ENCODE assay signal across 8 cellular contexts in genomic region chr4:89901808-89902431, GRCh38. TPM values are rescaled to one million over a fixed set of nuclear protein-coding genes. Genes with fewer than 3 reads are reported as not detected.
DNase-seq lines count a peak whose midpoint lies in the region; ATAC-seq, FAIRE-seq and TF ChIP-seq lines count a peak whose summit lies in the region.
"Not testable (repeated sequence)": the region's sequence is repeated elsewhere in the genome, so short reads cannot be mapped to it uniquely, and the experiment has no call there.

No MANE protein-coding gene starts in this region.

- CTCF ChIA-PET in SK-N-SH (lab: Yijun Ruan, JAX), result interaction anchor here (0.8 to 1.7 kb wide), 5 partner anchors 250 to 467 kb away, joined by 3 to 6 read pairs (median 3); no protein-coding TSS in a partner anchor
- CTCF ChIA-PET in activated naive CD4-positive, alpha-beta T cell treated with anti-CD3 and anti-CD28 coated beads for 36 hours (lab: Charles Lee), result interaction anchor here (1.4 kb wide), 1 partner anchor 244 kb away, joined by 3 read pairs; no protein-coding TSS in a partner anchor

- H2AFZ ChIP-seq in SK-N-SH (ENCODE audit: low read depth), result peak overlapping the region; percentile 32; the same call in 1 of the 2 replicates

- H3K27me3 ChIP-seq in SK-N-SH (ENCODE audit: insufficient read depth), result not testable (repeated sequence)

- TF ChIP-seq CTCF in SK-N-SH (IDR thresholded peaks at IDR 0.05), result peak; percentile 86

- H3K4me3 ChIP-seq in SK-N-SH (ENCODE audit: low read depth in 2 of 2, low read length in 1 of 2), result not testable (repeated sequence)

- WGBS in SK-N-SH (ENCODE audit: low lambda C conversion rate), result 17% methylated on average over 7 of the region's 7 CpGs

- intact Hi-C loops in activated naive CD4-positive, alpha-beta T cell treated with anti-CD3 and anti-CD28 coated beads for 36 hours (cut with micrococcal nuclease), result loop anchor here (1.0 to 10.0 kb wide), 10 partner anchors 65 to 1080 kb away; partner anchors contain the start of gene SNCA

- DNase-seq in NCI-H1092 (lab: John Stamatoyannopoulos, UW) (peak; percentile 13), SK-N-SH (peak; percentile 22), foreskin melanocyte (peak; percentile 45), nucleus accumbens (lab: John Stamatoyannopoulos, UW) (peak in 37 of 56 donors; percentile 1 to 69 (median 17)), urothelium cell line (ENCODE audit: low spot score) (peak; percentile 55)
- DNase-seq in activated naive CD4-positive, alpha-beta T cell treated with anti-CD3 and anti-CD28 coated beads for 36 hours, result peak; percentile 74

- H3K27ac ChIP-seq in SK-N-SH (ENCODE audit: low read depth in 2 of 2, low read length in 1 of 2), result not testable (repeated sequence)

- H3K4me1 ChIP-seq in SK-N-SH (ENCODE audit: control insufficient read depth in 1 of 2, insufficient read depth in 2 of 2, low read depth in 1 of 2, low read length in 1 of 2), result not testable (repeated sequence)

- peak; percentile 76 for ATAC-seq in GM18499 (IDR thresholded peaks at IDR 0.05; ENCODE audit: insufficient read depth, unreplicated experiment)
- peak; percentile 76 for ATAC-seq in HG02840 (IDR thresholded peaks at IDR 0.05; ENCODE audit: low FRiP score, unreplicated experiment)

- not testable (repeated sequence) for H3K27ac Mint-ChIP-seq in activated naive CD4-positive, alpha-beta T cell treated with anti-CD3 and anti-CD28 coated beads for 36 hours

- not testable (repeated sequence) for H3K9me3 ChIP-seq in SK-N-SH

- H3K27me3 Mint-ChIP-seq in activated naive CD4-positive, alpha-beta T cell treated with anti-CD3 and anti-CD28 coated beads for 36 hours (ENCODE audit: low read depth), result not testable (repeated sequence)

- not testable (repeated sequence) for H3K4me1 Mint-ChIP-seq in activated naive CD4-positive, alpha-beta T cell treated with anti-CD3 and anti-CD28 coated beads for 36 hours (ENCODE audit: low read depth)

- TF ChIP-seq EP300 in SK-N-SH (IDR thresholded peaks at IDR 0.05; ENCODE audit: borderline replicate concordance in 1 of 2, low read depth in 1 of 2, low read length in 1 of 2), result not testable (repeated sequence)

- not testable (repeated sequence) for H3F3A ChIP-seq in SK-N-SH (replicated peaks; ENCODE audit: insufficient read depth)

- H3K9me3 Mint-ChIP-seq in activated naive CD4-positive, alpha-beta T cell treated with anti-CD3 and anti-CD28 coated beads for 36 hours, result not testable (repeated sequence)

- peak; percentile 94 for TF ChIP-seq RAD21 in SK-N-SH (IDR thresholded peaks at IDR 0.05; ENCODE audit: low read length)

- POLR2A ChIA-PET in SK-N-SH (lab: Yijun Ruan, JAX), result not testable (repeated sequence)

- H3K36me3 Mint-ChIP-seq in activated naive CD4-positive, alpha-beta T cell treated with anti-CD3 and anti-CD28 coated beads for 36 hours (ENCODE audit: low read depth), result not testable (repeated sequence)

- H3K4me3 Mint-ChIP-seq in activated naive CD4-positive, alpha-beta T cell treated with anti-CD3 and anti-CD28 coated beads for 36 hours, result not testable (repeated sequence)

- H3K4me2 ChIP-seq in SK-N-SH, result not testable (repeated sequence)

- H3K79me2 ChIP-seq in SK-N-SH (ENCODE audit: insufficient read depth), result not testable (repeated sequence)

- H3K36me3 ChIP-seq in SK-N-SH (replicated peaks in 1 of 2; ENCODE audit: control insufficient read depth in 1 of 2, insufficient read depth in 2 of 2, low read length in 1 of 2), result not testable (repeated sequence)

- H4K20me1 ChIP-seq in SK-N-SH (ENCODE audit: insufficient read depth), result not testable (repeated sequence)

- not testable (repeated sequence) for FAIRE-seq in urothelium cell line (lab: Jason Lieb, UNC)

- not testable (repeated sequence) for H3K9me2 ChIP-seq in SK-N-SH

- not testable (repeated sequence) for H3K9ac ChIP-seq in SK-N-SH

TF ChIP-seq in SK-N-SH, 30 proteins besides CTCF, POLR2A, EP300 and RAD21:
- peak; percentile 87 for TF ChIP-seq SMC3 (IDR thresholded peaks at IDR 0.05; ENCODE audit: low read depth, low read length)
TF ChIP-seq in SK-N-SH: peak in this region for 1; not testable (repeated sequence) for 29.

RNA-seq across cellular contexts. Expression of gene MMRN1, which starts 7.3 kb away (rescaled TPM):
- polyA plus RNA-seq in SK-N-SH (2012; rRNA removed), result not detected in 2 replicates
- not detected in 2 replicates for polyA plus RNA-seq in SK-N-SH (2012; cell fraction: cytosol; rRNA removed)
- polyA plus RNA-seq in SK-N-SH (2012; cell fraction: nucleus; rRNA removed), result not detected in 2 replicates
- under 1 TPM; 0.05 to 0.10 TPM for total RNA-seq in activated naive CD4-positive, alpha-beta T cell treated with anti-CD3 and anti-CD28 coated beads for 36 hours

Comparison
In these comparisons a context has a peak if more than half of its experiments do, and no peak if none do; other contexts are left out.
1. DNase-seq: peak in every context shown above with its lines; median percentile 74 in activated naive CD4-positive, alpha-beta T cell treated with anti-CD3 and anti-CD28 coated beads for 36 hours; 55 in urothelium cell line; 45 in foreskin melanocyte; 22 in SK-N-SH; 17 in nucleus accumbens; 13 in NCI-H1092.